1 cellular context compared by ENCODE assay signal in the genomic region with DNA sequence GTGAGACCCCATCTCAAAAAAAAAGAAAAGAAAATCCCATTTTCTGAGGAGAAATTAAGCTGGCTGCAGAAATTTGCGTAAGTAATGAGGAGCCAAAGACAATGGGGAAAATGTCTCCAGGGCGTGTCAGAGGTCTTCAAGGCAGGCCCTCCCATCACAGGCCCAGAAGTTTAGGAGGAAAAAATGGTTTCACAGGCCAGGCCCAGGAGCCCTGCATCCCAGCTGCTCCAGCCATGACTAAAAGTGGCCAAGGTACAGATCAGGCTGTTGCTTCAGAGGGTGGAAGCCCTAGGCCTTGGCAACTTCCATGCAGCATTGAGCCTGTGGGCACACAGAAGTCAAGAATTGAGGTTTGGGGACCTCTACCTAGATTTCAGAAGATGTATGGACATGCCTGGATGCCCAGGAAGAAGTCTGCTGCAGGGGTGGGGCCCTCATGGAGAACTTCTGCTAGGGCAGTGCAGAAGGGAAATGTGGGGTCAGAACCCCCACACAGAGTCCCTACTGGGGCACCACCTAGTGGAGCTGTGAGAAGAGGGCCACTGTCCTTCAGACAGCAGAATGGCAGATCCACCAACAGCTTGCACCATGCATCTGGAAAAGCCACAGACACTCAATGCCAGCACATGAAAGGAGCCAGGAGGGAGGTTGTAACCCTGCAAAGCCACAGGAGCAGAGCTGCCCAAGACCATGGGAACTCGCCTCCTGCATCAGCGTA.
TF ChIP-seq lines count a peak whose summit lies in the region.
"Not testable (repeated sequence)": the region's sequence is repeated elsewhere in the genome, so short reads cannot be mapped to it uniquely, and the experiment has no call there.

No MANE protein-coding gene starts in this region.

TF ChIP-seq in HepG2, 621 proteins besides CTCF, POLR2A, EP300 and RAD21:
- 0 out of 2 replicates have a peak, but pooled peaks have one; percentile 36 for TF ChIP-seq SALL2 (CRISPR knock-in tag; IDR thresholded peaks at IDR 0.05)
- 0 out of 2 replicates have a peak, but pooled peaks have one; percentile 17 for TF ChIP-seq HOXA5 (CRISPR knock-in tag; IDR thresholded peaks at IDR 0.05)
- TF ChIP-seq STAG1 (CRISPR knock-in tag; IDR thresholded peaks at IDR 0.05) = peak; percentile 68
- TF ChIP-seq, protein P1, sequence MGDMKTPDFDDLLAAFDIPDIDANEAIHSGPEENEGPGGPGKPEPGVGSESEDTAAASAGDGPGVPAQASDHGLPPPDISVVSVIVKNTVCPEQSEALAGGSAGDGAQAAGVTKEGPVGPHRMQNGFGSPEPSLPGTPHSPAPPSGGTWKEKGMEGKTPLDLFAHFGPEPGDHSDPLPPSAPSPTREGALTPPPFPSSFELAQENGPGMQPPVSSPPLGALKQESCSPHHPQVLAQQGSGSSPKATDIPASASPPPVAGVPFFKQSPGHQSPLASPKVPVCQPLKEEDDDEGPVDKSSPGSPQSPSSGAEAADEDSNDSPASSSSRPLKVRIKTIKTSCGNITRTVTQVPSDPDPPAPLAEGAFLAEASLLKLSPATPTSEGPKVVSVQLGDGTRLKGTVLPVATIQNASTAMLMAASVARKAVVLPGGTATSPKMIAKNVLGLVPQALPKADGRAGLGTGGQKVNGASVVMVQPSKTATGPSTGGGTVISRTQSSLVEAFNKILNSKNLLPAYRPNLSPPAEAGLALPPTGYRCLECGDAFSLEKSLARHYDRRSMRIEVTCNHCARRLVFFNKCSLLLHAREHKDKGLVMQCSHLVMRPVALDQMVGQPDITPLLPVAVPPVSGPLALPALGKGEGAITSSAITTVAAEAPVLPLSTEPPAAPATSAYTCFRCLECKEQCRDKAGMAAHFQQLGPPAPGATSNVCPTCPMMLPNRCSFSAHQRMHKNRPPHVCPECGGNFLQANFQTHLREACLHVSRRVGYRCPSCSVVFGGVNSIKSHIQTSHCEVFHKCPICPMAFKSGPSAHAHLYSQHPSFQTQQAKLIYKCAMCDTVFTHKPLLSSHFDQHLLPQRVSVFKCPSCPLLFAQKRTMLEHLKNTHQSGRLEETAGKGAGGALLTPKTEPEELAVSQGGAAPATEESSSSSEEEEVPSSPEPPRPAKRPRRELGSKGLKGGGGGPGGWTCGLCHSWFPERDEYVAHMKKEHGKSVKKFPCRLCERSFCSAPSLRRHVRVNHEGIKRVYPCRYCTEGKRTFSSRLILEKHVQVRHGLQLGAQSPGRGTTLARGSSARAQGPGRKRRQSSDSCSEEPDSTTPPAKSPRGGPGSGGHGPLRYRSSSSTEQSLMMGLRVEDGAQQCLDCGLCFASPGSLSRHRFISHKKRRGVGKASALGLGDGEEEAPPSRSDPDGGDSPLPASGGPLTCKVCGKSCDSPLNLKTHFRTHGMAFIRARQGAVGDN (CRISPR knock-in tag; IDR thresholded peaks at IDR 0.05) = 0 out of 2 replicates have a peak, but pooled peaks have one; percentile 12
- 0 out of 2 replicates have a peak, but pooled peaks have one; percentile 63 for TF ChIP-seq ZNF547 (CRISPR knock-in tag; IDR thresholded peaks at IDR 0.05)
- 0 out of 2 replicates have a peak, but pooled peaks have one; percentile 39 for TF ChIP-seq BRD4 (CRISPR knock-in tag; IDR thresholded peaks at IDR 0.05)
- not testable (repeated sequence) for TF ChIP-seq ATF7 (IDR thresholded peaks at IDR 0.05)
- TF ChIP-seq ATF7 (CRISPR knock-in tag; IDR thresholded peaks at IDR 0.05) = peak; percentile 29; the same call in 1 of the 2 replicates
- TF ChIP-seq ZNF766 (CRISPR knock-in tag; IDR thresholded peaks at IDR 0.05; ENCODE audit: borderline replicate concordance) = 0 out of 2 replicates have a peak, but pooled peaks have one; percentile 29
- TF ChIP-seq, protein P2, sequence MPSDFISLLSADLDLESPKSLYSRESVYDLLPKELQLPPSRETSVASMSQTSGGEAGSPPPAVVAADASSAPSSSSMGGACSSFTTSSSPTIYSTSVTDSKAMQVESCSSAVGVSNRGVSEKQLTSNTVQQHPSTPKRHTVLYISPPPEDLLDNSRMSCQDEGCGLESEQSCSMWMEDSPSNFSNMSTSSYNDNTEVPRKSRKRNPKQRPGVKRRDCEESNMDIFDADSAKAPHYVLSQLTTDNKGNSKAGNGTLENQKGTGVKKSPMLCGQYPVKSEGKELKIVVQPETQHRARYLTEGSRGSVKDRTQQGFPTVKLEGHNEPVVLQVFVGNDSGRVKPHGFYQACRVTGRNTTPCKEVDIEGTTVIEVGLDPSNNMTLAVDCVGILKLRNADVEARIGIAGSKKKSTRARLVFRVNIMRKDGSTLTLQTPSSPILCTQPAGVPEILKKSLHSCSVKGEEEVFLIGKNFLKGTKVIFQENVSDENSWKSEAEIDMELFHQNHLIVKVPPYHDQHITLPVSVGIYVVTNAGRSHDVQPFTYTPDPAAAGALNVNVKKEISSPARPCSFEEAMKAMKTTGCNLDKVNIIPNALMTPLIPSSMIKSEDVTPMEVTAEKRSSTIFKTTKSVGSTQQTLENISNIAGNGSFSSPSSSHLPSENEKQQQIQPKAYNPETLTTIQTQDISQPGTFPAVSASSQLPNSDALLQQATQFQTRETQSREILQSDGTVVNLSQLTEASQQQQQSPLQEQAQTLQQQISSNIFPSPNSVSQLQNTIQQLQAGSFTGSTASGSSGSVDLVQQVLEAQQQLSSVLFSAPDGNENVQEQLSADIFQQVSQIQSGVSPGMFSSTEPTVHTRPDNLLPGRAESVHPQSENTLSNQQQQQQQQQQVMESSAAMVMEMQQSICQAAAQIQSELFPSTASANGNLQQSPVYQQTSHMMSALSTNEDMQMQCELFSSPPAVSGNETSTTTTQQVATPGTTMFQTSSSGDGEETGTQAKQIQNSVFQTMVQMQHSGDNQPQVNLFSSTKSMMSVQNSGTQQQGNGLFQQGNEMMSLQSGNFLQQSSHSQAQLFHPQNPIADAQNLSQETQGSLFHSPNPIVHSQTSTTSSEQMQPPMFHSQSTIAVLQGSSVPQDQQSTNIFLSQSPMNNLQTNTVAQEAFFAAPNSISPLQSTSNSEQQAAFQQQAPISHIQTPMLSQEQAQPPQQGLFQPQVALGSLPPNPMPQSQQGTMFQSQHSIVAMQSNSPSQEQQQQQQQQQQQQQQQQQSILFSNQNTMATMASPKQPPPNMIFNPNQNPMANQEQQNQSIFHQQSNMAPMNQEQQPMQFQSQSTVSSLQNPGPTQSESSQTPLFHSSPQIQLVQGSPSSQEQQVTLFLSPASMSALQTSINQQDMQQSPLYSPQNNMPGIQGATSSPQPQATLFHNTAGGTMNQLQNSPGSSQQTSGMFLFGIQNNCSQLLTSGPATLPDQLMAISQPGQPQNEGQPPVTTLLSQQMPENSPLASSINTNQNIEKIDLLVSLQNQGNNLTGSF (CRISPR knock-in tag; IDR thresholded peaks at IDR 0.05) = 0 out of 2 replicates have a peak, but pooled peaks have one; percentile 56
